ENCODE assay signal across 11 cellular contexts in the genomic region with DNA sequence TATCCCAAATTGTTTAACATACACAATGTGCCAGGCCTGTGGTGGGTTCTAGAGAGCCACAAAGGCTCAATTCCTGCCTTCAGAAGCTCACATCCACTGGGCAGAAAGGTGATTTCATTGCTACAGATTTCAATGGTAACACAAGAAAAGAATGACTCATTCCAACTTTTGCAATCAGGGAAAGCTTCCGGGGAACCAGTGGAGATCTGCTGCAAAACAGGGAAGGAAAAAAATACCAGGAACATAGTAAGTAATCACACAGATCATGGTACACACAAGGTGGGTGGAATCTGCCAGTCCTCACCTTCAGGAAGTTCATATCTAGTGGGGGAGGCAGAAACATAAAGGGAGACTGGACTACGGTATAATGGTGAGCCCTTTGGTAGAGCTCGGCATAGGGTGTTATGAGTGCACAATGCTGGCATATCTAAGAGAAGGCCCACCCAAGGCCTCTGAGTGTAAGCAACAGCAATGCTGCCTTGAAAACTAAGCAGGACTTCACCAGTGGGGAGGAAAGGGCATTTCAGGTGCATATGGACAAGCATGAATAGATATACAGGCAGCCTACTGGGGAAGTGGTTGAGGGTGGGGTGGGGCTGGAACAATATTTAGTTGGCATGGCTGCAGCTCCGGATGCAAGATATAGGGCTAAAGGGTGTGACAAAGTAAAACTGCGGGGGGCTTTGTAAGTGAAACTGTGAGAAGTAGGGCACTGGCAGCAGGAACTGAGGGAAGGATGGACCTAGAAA. TPM values are rescaled to one million over a fixed set of nuclear protein-coding genes. Genes with fewer than 3 reads are reported as not detected.
DNase-seq lines count a peak whose midpoint lies in the region; ATAC-seq and TF ChIP-seq lines count a peak whose summit lies in the region.
"Had no signal": no experiment of that assay in that cellular context is flagged by ENCODE, and none has a peak within 500 bp of the region (broad histone marks: within the 10 kb centered on the region; RNA-seq: fewer than 3 reads in every experiment).

No MANE protein-coding gene starts in this region.

- CTCF ChIA-PET in activated CD8-positive, alpha-beta T cell treated with anti-CD3 and anti-CD28 coated beads, Interleukin-2, amount 10 ng/mL, durations not matched to agents 7 days and 5 days (lab: Charles Lee): interaction anchor here (1.3 to 2.9 kb wide), 5 partner anchors 10 to 31 kb away, joined by 6 to 10 read pairs (median 7); no protein-coding TSS in a partner anchor

- peak; percentile 76 for ATAC-seq in activated CD8-positive, alpha-beta T cell treated with anti-CD3 and anti-CD28 coated beads, Interleukin-2, amount 10 ng/mL, durations not matched to agents 7 days and 5 days
- ATAC-seq in foreskin keratinocyte (peak; percentile 21), GM21529 (IDR thresholded peaks at IDR 0.05; ENCODE audit: unreplicated experiment) (no peak)

- no peak for TF ChIP-seq EP300 in transverse colon (IDR thresholded peaks at IDR 0.05; ENCODE audit: low read depth)

- TF ChIP-seq CTCF in foreskin keratinocyte (conservative IDR thresholded peaks at IDR 0.05) (no peak), transverse colon (IDR thresholded peaks at IDR 0.05) (no peak), GM13977 (IDR thresholded peaks at IDR 0.05; ENCODE audit: extremely low read depth, insufficient read depth, missing control alignments) (no peak)

- 54 to 61% methylated on average over 2 to 5 of the region's 5 CpGs for WGBS in transverse colon (ENCODE audit: low coverage in 1 of 2), 2 donors

- TF ChIP-seq POLR2A in transverse colon (IDR thresholded peaks at IDR 0.05): no peak

- H3K27ac ChIP-seq in foreskin keratinocyte (no peak overlapping the region), transverse colon (peak overlapping the region; percentile 63 to 77 (median 72))
- H3K27ac ChIP-seq: KMS-11, PC-9 had no signal

- in situ Hi-C loops in transverse colon (cut with MboI; ENCODE audit: low pct_ligation_motif_present in 1 of 4, low pct_unique_long_range_greater_than_20kb in 1 of 4, low sequenced_read_pairs in 3 of 4) (no loop called here), GM13977 (cut with MboI; ENCODE audit: low pct_unique_long_range_greater_than_20kb, low sequenced_read_pairs, unreplicated experiment) (no loop called here)

- H3K4me3 ChIP-seq in transverse colon: no peak overlapping the region
- H3K4me3 ChIP-seq: HAP-1, PC-9 had no signal

- no peaks in the 10 kb centered on the region for H3K27me3 Mint-ChIP-seq in activated CD8-positive, alpha-beta T cell treated with anti-CD3 and anti-CD28 coated beads, Interleukin-2, amount 10 ng/mL, durations not matched to agents 7 days and 5 days (ENCODE audit: low read depth)

- H3K36me3 Mint-ChIP-seq in activated CD8-positive, alpha-beta T cell treated with anti-CD3 and anti-CD28 coated beads, Interleukin-2, amount 10 ng/mL, durations not matched to agents 7 days and 5 days (ENCODE audit: low read depth): peaks cover 47% of the 10 kb centered on the region

- H3K4me1 ChIP-seq in foreskin keratinocyte (no peaks in the 10 kb centered on the region), transverse colon (peaks cover 12 to 38% (median 13%) of the 10 kb centered on the region in 4 donors)

- H3K4me1 Mint-ChIP-seq in activated CD8-positive, alpha-beta T cell treated with anti-CD3 and anti-CD28 coated beads, Interleukin-2, amount 10 ng/mL, durations not matched to agents 7 days and 5 days (ENCODE audit: low read depth): peaks cover 59% of the 10 kb centered on the region

- peak overlapping the region; percentile 78 for H3K27ac Mint-ChIP-seq in activated CD8-positive, alpha-beta T cell treated with anti-CD3 and anti-CD28 coated beads, Interleukin-2, amount 10 ng/mL, durations not matched to agents 7 days and 5 days

- peak; percentile 77 for DNase-seq in activated effector memory CD4-positive, alpha-beta T cell treated with anti-CD3 and anti-CD28 coated beads, Interleukin-2, amount 50 U/mL, for 16 hours
- DNase-seq in activated effector memory CD4-positive, alpha-beta T cell treated with Interleukin-2 at 50 U/mL for 16 hours: no peak
- DNase-seq in activated CD8-positive, alpha-beta T cell treated with anti-CD3 and anti-CD28 coated beads, Interleukin-2, amount 10 ng/mL, durations not matched to agents 7 days and 5 days: peak; percentile 69
- peak; percentile 22 to 62 for DNase-seq in foreskin keratinocyte
- DNase-seq in transverse colon: peak; percentile 59
- DNase-seq in GM13977 (ENCODE audit: low spot score): no peak
- no peak for DNase-seq in GOT3 (lab: John Stamatoyannopoulos, UW)
- DNase-seq: PC-9 had no signal

- intact Hi-C loops in transverse colon (cut with DNase I; ENCODE audit: low total_unique reads): no loop called here

- no peaks in the 10 kb centered on the region for H3K36me3 ChIP-seq in transverse colon
- H3K36me3 ChIP-seq: HAP-1 had no signal

- H3K9me3 Mint-ChIP-seq in activated CD8-positive, alpha-beta T cell treated with anti-CD3 and anti-CD28 coated beads, Interleukin-2, amount 10 ng/mL, durations not matched to agents 7 days and 5 days (ENCODE audit: insufficient read depth): peaks cover 3% of the 10 kb centered on the region

- peaks cover 9% of the 10 kb centered on the region for H3K27me3 ChIP-seq in foreskin keratinocyte
- H3K27me3 ChIP-seq in transverse colon: no peaks in the 10 kb centered on the region

- H3K9me3 ChIP-seq in transverse colon: no peaks in the 10 kb centered on the region
- H3K9me3 ChIP-seq: HAP-1 had no signal

- H3K4me3 Mint-ChIP-seq in activated CD8-positive, alpha-beta T cell treated with anti-CD3 and anti-CD28 coated beads, Interleukin-2, amount 10 ng/mL, durations not matched to agents 7 days and 5 days: peak overlapping the region; percentile 50

- POLR2A ChIA-PET in activated CD8-positive, alpha-beta T cell treated with anti-CD3 and anti-CD28 coated beads, Interleukin-2, amount 10 ng/mL, durations not matched to agents 7 days and 5 days (lab: Charles Lee): interaction anchor here (0.9 to 3.0 kb wide), 4 partner anchors 10 to 22 kb away, joined by 5 to 28 read pairs (median 18); no protein-coding TSS in a partner anchor

RNA-seq across cellular contexts. Expression of a gene that starts 24.2 kb away (rescaled TPM):
- total RNA-seq in activated CD8-positive, alpha-beta T cell treated with anti-CD3 and anti-CD28 coated beads, Interleukin-2, amount 10 ng/mL, durations not matched to agents 7 days and 5 days: 10 to 100 TPM; 40.6 to 40.8 TPM
- not detected in 2 replicates for total RNA-seq in foreskin keratinocyte
- not detected in 2 replicates for polyA plus RNA-seq in foreskin keratinocyte
- total RNA-seq in transverse colon: 10 to 100 TPM; 10.1 to 21.4 (median 12.8) TPM

Comparison
In these comparisons a context has a peak if more than half of its experiments do, and no peak if none do; other contexts are left out.
1. DNase-seq: peak in activated effector memory CD4-positive, alpha-beta T cell treated with anti-CD3 and anti-CD28 coated beads, Interleukin-2, amount 50 U/mL, for 16 hours (single experiment), activated CD8-positive, alpha-beta T cell treated with anti-CD3 and anti-CD28 coated beads, Interleukin-2, amount 10 ng/mL, durations not matched to agents 7 days and 5 days (single experiment), foreskin keratinocyte (2 of 2) and transverse colon (single experiment); none in activated effector memory CD4-positive, alpha-beta T cell treated with Interleukin-2 at 50 U/mL for 16 hours (single experiment), GM13977 (single experiment) and GOT3 (single experiment).
2. RNA of a gene that starts 24.2 kb away (total RNA-seq): 40.6 to 40.8 TPM in activated CD8-positive, alpha-beta T cell treated with anti-CD3 and anti-CD28 coated beads, Interleukin-2, amount 10 ng/mL, durations not matched to agents 7 days and 5 days and 10.1 to 21.4 TPM in transverse colon; not detected in foreskin keratinocyte; every median in the first group is over 10 times any median in the second.